1 cellular context compared by ENCODE assay signal in genomic region chr3:156548041-156548687, GRCh38.
TF ChIP-seq lines count a peak whose summit lies in the region.

No MANE protein-coding gene starts in this region.

TF ChIP-seq in HepG2, 621 proteins besides CTCF, POLR2A, EP300 and RAD21:
- TF ChIP-seq AHDC1 (CRISPR knock-in tag; IDR thresholded peaks at IDR 0.05; ENCODE audit: borderline replicate concordance) (no peak), SIX4 (CRISPR knock-in tag; IDR thresholded peaks at IDR 0.05) (no peak), TBX3 (IDR thresholded peaks at IDR 0.05; ENCODE audit: borderline replicate concordance) (no peak), WIZ (CRISPR knock-in tag; IDR thresholded peaks at IDR 0.05) (no peak), ZNF609 (CRISPR knock-in tag; IDR thresholded peaks at IDR 0.05; ENCODE audit: borderline replicate concordance) (no peak), MEIS1 (CRISPR knock-in tag; IDR thresholded peaks at IDR 0.05; ENCODE audit: borderline replicate concordance) (no peak), PAXIP1 (CRISPR knock-in tag; conservative IDR thresholded peaks at IDR 0.05) (no peak), MYPOP (CRISPR knock-in tag; IDR thresholded peaks at IDR 0.05) (no peak), ZNF639 (CRISPR knock-in tag; conservative IDR thresholded peaks at IDR 0.05) (no peak), HOXD1 (CRISPR knock-in tag; IDR thresholded peaks at IDR 0.05) (no peak), LRRFIP1 (CRISPR knock-in tag; conservative IDR thresholded peaks at IDR 0.05) (no peak)
